8 cellular contexts compared by ENCODE assay signal in the genomic region with DNA sequence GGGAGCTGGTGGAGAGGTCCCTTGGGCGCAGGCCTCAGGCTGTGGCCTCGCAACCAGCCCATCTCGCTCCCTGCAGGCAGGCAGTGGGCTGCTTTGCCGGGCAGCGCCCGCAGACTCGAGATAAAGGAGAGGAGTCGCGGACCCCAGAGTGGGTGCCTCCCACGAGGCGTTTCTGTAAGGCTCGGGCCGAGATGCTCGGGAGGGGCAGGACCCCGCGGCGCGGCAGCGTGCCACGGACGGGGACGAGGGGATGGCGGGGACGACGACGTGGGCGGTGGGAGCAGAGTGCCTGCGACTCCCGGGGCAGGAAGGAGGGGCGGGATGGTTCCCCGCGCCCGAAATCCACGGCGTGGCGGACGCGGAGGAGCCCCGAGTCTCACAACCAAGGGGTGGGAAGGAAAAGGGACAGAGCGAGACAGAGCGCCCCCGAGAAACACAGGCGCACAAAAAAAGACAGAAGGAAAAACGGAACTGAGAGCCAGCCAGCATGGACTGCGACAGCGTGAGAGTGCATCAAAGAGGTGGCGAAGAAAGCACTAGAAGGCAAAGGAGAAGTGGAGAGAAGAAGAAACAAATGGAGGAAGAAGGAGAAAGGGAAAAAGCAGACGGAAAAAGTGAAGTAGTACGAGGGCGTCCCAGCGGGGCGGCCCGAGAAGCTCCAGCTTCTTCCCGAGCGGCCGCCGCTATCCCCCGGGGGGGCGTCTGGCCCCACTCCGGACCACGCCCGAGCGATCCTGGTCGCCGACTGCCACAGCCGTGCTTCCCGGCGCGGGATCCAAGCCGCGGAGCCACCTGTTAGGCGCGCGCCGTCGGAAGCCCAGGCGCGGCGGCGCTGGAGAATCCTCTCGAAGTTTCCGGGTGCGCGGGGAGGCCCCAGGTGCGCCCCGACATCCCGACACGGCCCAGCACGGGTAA. TPM values are rescaled to one million over a fixed set of nuclear protein-coding genes. Genes with fewer than 3 reads are reported as not detected.
DNase-seq lines count a peak whose midpoint lies in the region; ATAC-seq and TF ChIP-seq lines count a peak whose summit lies in the region.

No MANE protein-coding gene starts in this region.

- H3K4me3 ChIP-seq in SK-N-SH (ENCODE audit: low read depth in 2 of 2, low read length in 1 of 2), result peak overlapping the region in 1 of 2 experiments; percentile 49; a peak in 2 of 4 replicates
- H3K4me3 ChIP-seq in GM23338, result peak overlapping the region; percentile 74
- peak overlapping the region; percentile 80 for H3K4me3 ChIP-seq in MM.1S (ENCODE audit: low read length)
- peak overlapping the region; percentile 69 for H3K4me3 ChIP-seq in ectodermal cell (ENCODE audit: insufficient read depth, low read depth, low read length)
- H3K4me3 ChIP-seq in gastrocnemius medialis, result peak overlapping the region; percentile 9 to 39 (median 36)

- H3K4me3 Mint-ChIP-seq in GM23338, result peak overlapping the region; percentile 95

- no peak overlapping the region for H2AFZ ChIP-seq in SK-N-SH (ENCODE audit: low read depth)
- H2AFZ ChIP-seq in GM23338, result peak overlapping the region; percentile 35; the same call in 1 of the 2 replicates
- H2AFZ ChIP-seq in MM.1S (ENCODE audit: low read length), result peak overlapping the region; percentile 94

- H3K27me3 ChIP-seq in SK-N-SH (ENCODE audit: insufficient read depth) (peaks cover 52% of the 10 kb centered on the region), GM23338 (ENCODE audit: insufficient read depth) (peaks cover 34% of the 10 kb centered on the region), MM.1S (replicated peaks; ENCODE audit: insufficient read depth, low read length) (no peaks in the 10 kb centered on the region), ectodermal cell (ENCODE audit: control insufficient read depth, insufficient read depth, low read length, poor library complexity, severe bottlenecking) (peaks cover 55% of the 10 kb centered on the region), gastrocnemius medialis (peaks cover 45 to 55% (median 47%) of the 10 kb centered on the region in 3 donors)

- no peak for TF ChIP-seq RAD21 in SK-N-SH (IDR thresholded peaks at IDR 0.05; ENCODE audit: low read length)

- H3K79me2 ChIP-seq in SK-N-SH (ENCODE audit: insufficient read depth) (no peaks in the 10 kb centered on the region), GM23338 (replicated peaks; ENCODE audit: insufficient read depth) (peaks cover 51% of the 10 kb centered on the region), MM.1S (ENCODE audit: low read length) (peaks cover 29% of the 10 kb centered on the region)

- DNase-seq in SK-N-SH (peak; percentile 66), GM23338 (ENCODE audit: low spot score) (peak; percentile 64), MM.1S (no peak), gastrocnemius medialis (no peak), NCI-H2227 (lab: John Stamatoyannopoulos, UW; ENCODE audit: unreplicated experiment) (no peak)
- DNase-seq in activated effector memory CD4-positive, alpha-beta T cell treated with anti-CD3 and anti-CD28 coated beads, Interleukin-2, amount 50 U/mL, for 16 hours, result no peak

- peaks cover 31% of the 10 kb centered on the region for H3K27me3 Mint-ChIP-seq in GM23338 (ENCODE audit: insufficient read depth, low read depth, poor library complexity)

- H3K4me1 ChIP-seq in SK-N-SH (ENCODE audit: control insufficient read depth in 1 of 2, insufficient read depth in 2 of 2, low read depth in 1 of 2, low read length in 1 of 2) (peaks cover 0 to 3% of the 10 kb centered on the region in 2 experiments; a peak in 1 of 4 replicates), GM23338 (ENCODE audit: insufficient read depth) (peaks cover 36% of the 10 kb centered on the region), MM.1S (ENCODE audit: low read length) (peaks cover 15% of the 10 kb centered on the region; the same call in 1 of the 2 replicates), ectodermal cell (ENCODE audit: control insufficient read depth, insufficient read depth, low read length) (peaks cover 9% of the 10 kb centered on the region), gastrocnemius medialis (no peaks in the 10 kb centered on the region)

- no peak for TF ChIP-seq EP300 in SK-N-SH (IDR thresholded peaks at IDR 0.05; ENCODE audit: borderline replicate concordance in 1 of 2, low read depth in 1 of 2, low read length in 1 of 2)

- H3K4me2 ChIP-seq in SK-N-SH, result 0 out of 2 replicates have a peak overlapping the region, but pooled peaks have one; percentile 65
- peak overlapping the region; percentile 82 for H3K4me2 ChIP-seq in GM23338
- peak overlapping the region; percentile 94 for H3K4me2 ChIP-seq in MM.1S (ENCODE audit: low read depth, low read length)

- no peak overlapping the region for H3K27ac Mint-ChIP-seq in GM23338

- ATAC-seq in SK-N-SH treated with all-trans-retinoic acid at 6 μM for 48 hours (no peak; the same call in 2 of the 3 replicates), GM23338 (peak; percentile 10), gastrocnemius medialis (no peak)

- CTCF ChIA-PET in SK-N-SH (lab: Yijun Ruan, JAX), result interaction anchor here (0.7 to 1.3 kb wide), 4 partner anchors 12 to 185 kb away, joined by 3 read pairs; no protein-coding TSS in a partner anchor

- no peaks in the 10 kb centered on the region for H3K36me3 ChIP-seq in SK-N-SH (replicated peaks in 1 of 2; ENCODE audit: control insufficient read depth in 1 of 2, insufficient read depth in 2 of 2, low read length in 1 of 2)
- H3K36me3 ChIP-seq in GM23338 (ENCODE audit: insufficient read depth), result no peaks in the 10 kb centered on the region
- no peaks in the 10 kb centered on the region for H3K36me3 ChIP-seq in MM.1S (replicated peaks; ENCODE audit: insufficient read depth, low read length)
- no peaks in the 10 kb centered on the region for H3K36me3 ChIP-seq in ectodermal cell (ENCODE audit: control insufficient read depth, insufficient read depth, low read length)
- no peaks in the 10 kb centered on the region for H3K36me3 ChIP-seq in gastrocnemius medialis

- POLR2A ChIA-PET in SK-N-SH (lab: Yijun Ruan, JAX), result no interaction called here

- intact Hi-C loops in gastrocnemius medialis (cut with DNase I; ENCODE audit: low total_unique reads), result no loop called here

- H3F3A ChIP-seq in SK-N-SH (replicated peaks; ENCODE audit: insufficient read depth), result no peaks in the 10 kb centered on the region
- no peaks in the 10 kb centered on the region for H3F3A ChIP-seq in GM23338 (replicated peaks; ENCODE audit: low read depth)
- H3F3A ChIP-seq in MM.1S (ENCODE audit: insufficient read depth, low read length), result 0 out of 2 replicates have a peak, but pooled peaks cover 3% of the 10 kb centered on the region

- H4K20me1 ChIP-seq in SK-N-SH (ENCODE audit: insufficient read depth) (no peaks in the 10 kb centered on the region), GM23338 (replicated peaks; ENCODE audit: insufficient read depth) (peaks cover 21% of the 10 kb centered on the region), MM.1S (ENCODE audit: insufficient read depth, low read length) (no peaks in the 10 kb centered on the region)

- no peaks in the 10 kb centered on the region for H3K9me2 ChIP-seq in SK-N-SH
- H3K9me2 ChIP-seq in GM23338 (ENCODE audit: insufficient read depth), result no peaks in the 10 kb centered on the region
- H3K9me2 ChIP-seq in MM.1S (replicated peaks; ENCODE audit: insufficient read depth, low read length), result no peaks in the 10 kb centered on the region

- peaks cover 6% of the 10 kb centered on the region; the same call in 2 of the 3 replicates for H3K9me3 Mint-ChIP-seq in GM23338

- no peak overlapping the region for H3K9ac ChIP-seq in SK-N-SH
- peak overlapping the region; percentile 58 for H3K9ac ChIP-seq in MM.1S (ENCODE audit: low read length)

- TF ChIP-seq CTCF in SK-N-SH (IDR thresholded peaks at IDR 0.05), result no peak
- TF ChIP-seq CTCF in GM23338 (conservative IDR thresholded peaks at IDR 0.05; ENCODE audit: low read depth in 2 of 2), result no peak
- no peak for TF ChIP-seq CTCF in MM.1S (IDR thresholded peaks at IDR 0.05; ENCODE audit: low read length)
- no peak for TF ChIP-seq CTCF in gastrocnemius medialis (IDR thresholded peaks at IDR 0.05 in 4 of 5, conservative IDR thresholded peaks at IDR 0.05 in 1 of 5)

- H3K36me3 Mint-ChIP-seq in GM23338 (ENCODE audit: low read depth), result peaks cover 20% of the 10 kb centered on the region

- TF ChIP-seq POLR2A in gastrocnemius medialis (IDR thresholded peaks at IDR 0.05), result no peak

- WGBS in SK-N-SH (ENCODE audit: low lambda C conversion rate), result 35% methylated on average over 43 of the region's 89 CpGs
- 6% methylated on average over 89 of the region's 89 CpGs for WGBS in ectodermal cell, 2 experiments

- in situ Hi-C loops in gastrocnemius medialis (cut with MboI; ENCODE audit: low sequenced_read_pairs in 4 of 4), result no loop called here

- no peak overlapping the region for H3K27ac ChIP-seq in SK-N-SH (ENCODE audit: low read depth in 2 of 2, low read length in 1 of 2)
- no peak overlapping the region for H3K27ac ChIP-seq in GM23338 (ENCODE audit: low read depth)
- no peak overlapping the region for H3K27ac ChIP-seq in MM.1S (ENCODE audit: low read length)
- H3K27ac ChIP-seq in ectodermal cell (ENCODE audit: insufficient read depth, low read depth, low read length, poor library complexity, severe bottlenecking), result no peak overlapping the region
- no peak overlapping the region for H3K27ac ChIP-seq in gastrocnemius medialis

- no peaks in the 10 kb centered on the region for H3K9me3 ChIP-seq in SK-N-SH
- H3K9me3 ChIP-seq in MM.1S (replicated peaks; ENCODE audit: insufficient read depth, low read length), result no peaks in the 10 kb centered on the region
- H3K9me3 ChIP-seq in ectodermal cell (ENCODE audit: control insufficient read depth, low read length), result no peaks in the 10 kb centered on the region
- no peaks in the 10 kb centered on the region for H3K9me3 ChIP-seq in gastrocnemius medialis

- H3K4me1 Mint-ChIP-seq in GM23338, result peaks cover 39% of the 10 kb centered on the region

TF ChIP-seq in SK-N-SH treated with all-trans-retinoic acid at 6 μM for 48 hours, 23 proteins besides CTCF, POLR2A, EP300 and RAD21:
- TF ChIP-seq RARB (CRISPR knock-in tag; IDR thresholded peaks at IDR 0.05), result no peak
- TF ChIP-seq ZNF70 (CRISPR knock-in tag; IDR thresholded peaks at IDR 0.05), result no peak
- TF ChIP-seq BACH2 (CRISPR knock-in tag; IDR thresholded peaks at IDR 0.05; ENCODE audit: borderline replicate concordance), result no peak

TF ChIP-seq in GM23338, 12 proteins besides CTCF, POLR2A, EP300 and RAD21 (continues in another document):
- no peak for TF ChIP-seq EZH2 (IDR thresholded peaks at IDR 0.05; ENCODE audit: low read depth, unreplicated experiment)

RNA-seq across cellular contexts. Expression of a gene that starts 1.5 kb away (rescaled TPM):
- 0.02 and 0.03 TPM in 2 replicates for polyA plus RNA-seq in SK-N-SH (2012; rRNA removed)
- polyA plus RNA-seq in SK-N-SH (2012; cell fraction: cytosol; rRNA removed), result 0.03 and 0.04 TPM in 2 replicates
- polyA plus RNA-seq in SK-N-SH (2012; cell fraction: nucleus; rRNA removed), result 0.02 and 0.04 TPM in 2 replicates
- 60.2 and 60.4 TPM in 2 replicates for total RNA-seq in GM23338 (2014; rRNA removed; shearing (Covaris generic))
- polyA plus RNA-seq in GM23338 (2016; fragmentation: Nextera tagmentation; extraction: Ambion mirVana), result 13.0 and 13.5 TPM in 2 replicates
- polyA plus RNA-seq in ectodermal cell (2013, experiment 1 of 4), result 5.7 TPM
- polyA plus RNA-seq in ectodermal cell (2013, experiment 2 of 4), result 6.0 TPM
- polyA plus RNA-seq in ectodermal cell (2013, experiment 3 of 4), result 5.6 TPM
- 7.6 TPM for polyA plus RNA-seq in ectodermal cell (2013, experiment 4 of 4)
- not detected for total RNA-seq in gastrocnemius medialis

Comparison
In these comparisons a context has a peak if more than half of its experiments do, and no peak if none do; other contexts are left out.
1. DNase-seq: peak in SK-N-SH (single experiment) and GM23338 (single experiment); none in MM.1S (single experiment), gastrocnemius medialis (0 of 2), NCI-H2227 (single experiment) and activated effector memory CD4-positive, alpha-beta T cell treated with anti-CD3 and anti-CD28 coated beads, Interleukin-2, amount 50 U/mL, for 16 hours (single experiment).
2. RNA of a gene that starts 1.5 kb away (total RNA-seq): 60.2 to 60.4 TPM in GM23338; not detected in gastrocnemius medialis; every median in the first group is over 10 times any median in the second.
3. Peak in every context shown above with its lines, with median percentiles within 50 percentile points of each other: H3K4me2 ChIP-seq.